8 cellular contexts compared by ENCODE assay signal in the genomic region with DNA sequence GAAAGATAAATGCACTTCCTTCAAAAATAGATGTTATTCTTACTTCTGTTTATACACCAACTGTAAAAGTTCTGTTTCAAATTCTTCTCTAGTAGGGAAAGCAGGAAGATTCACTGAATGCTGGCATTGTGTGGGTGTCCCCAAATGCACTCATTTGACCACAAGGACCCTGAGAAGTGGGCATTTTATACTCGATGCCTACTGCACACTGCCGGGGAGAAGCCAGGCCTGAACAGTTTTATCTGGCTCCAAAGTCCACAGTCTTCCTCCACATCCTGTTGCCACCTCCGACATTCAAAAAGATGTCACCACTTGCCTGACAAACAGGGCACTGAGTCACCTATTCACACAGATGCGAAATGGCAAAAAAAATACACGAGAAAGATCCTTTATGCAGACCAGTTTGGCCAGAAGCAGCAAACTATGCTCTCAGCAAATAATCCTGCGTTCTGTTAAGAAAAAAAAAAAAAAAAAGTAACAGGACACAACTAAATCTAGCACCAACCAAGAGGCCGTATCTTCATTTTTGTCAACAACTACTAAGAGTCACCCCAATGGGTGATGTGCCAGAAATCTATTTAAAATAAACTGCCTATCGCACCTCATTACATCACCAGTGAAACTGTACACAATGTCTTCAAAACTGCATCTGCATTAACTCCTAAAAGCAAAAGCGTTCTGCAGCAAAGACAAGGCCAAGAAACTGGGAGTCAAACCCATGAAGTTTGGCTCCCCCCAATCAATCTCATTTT. TPM values are rescaled to one million over a fixed set of nuclear protein-coding genes. Genes with fewer than 3 reads are reported as not detected.
DNase-seq lines count a peak whose midpoint lies in the region; ATAC-seq, FAIRE-seq and TF ChIP-seq lines count a peak whose summit lies in the region.

No MANE protein-coding gene starts in this region.

- H3K27ac Mint-ChIP-seq in activated naive CD8-positive, alpha-beta T cell treated with anti-CD3 and anti-CD28 coated beads for 36 hours, result peak overlapping the region; percentile 97

- H2AFZ ChIP-seq in keratinocyte (ENCODE audit: control insufficient read depth, low read length), result no peak overlapping the region
- no peak overlapping the region for H2AFZ ChIP-seq in Karpas-422 (ENCODE audit: low read length)

- TF ChIP-seq CTCF in 22Rv1 (IDR thresholded peaks at IDR 0.05), result no peak
- TF ChIP-seq CTCF in NB4 (IDR thresholded peaks at IDR 0.05; ENCODE audit: low read depth, low read length), result no peak
- TF ChIP-seq CTCF in keratinocyte (optimal IDR thresholded peaks at IDR 0.05 in 1 of 3, IDR thresholded peaks at IDR 0.05 in 1 of 3, conservative IDR thresholded peaks at IDR 0.05 in 1 of 3; ENCODE audit: extremely low read depth in 1 of 3, insufficient read depth in 2 of 3, low read length in 3 of 3), result no peak
- no peak for TF ChIP-seq CTCF in stomach (IDR thresholded peaks at IDR 0.05)

- no peaks in the 10 kb centered on the region for H3K9me3 ChIP-seq in keratinocyte (ENCODE audit: control insufficient read depth, low read depth, low read length)
- no peaks in the 10 kb centered on the region for H3K9me3 ChIP-seq in stomach
- no peaks in the 10 kb centered on the region for H3K9me3 ChIP-seq in Karpas-422 (ENCODE audit: low read length)

- H3K4me3 Mint-ChIP-seq in activated naive CD8-positive, alpha-beta T cell treated with anti-CD3 and anti-CD28 coated beads for 36 hours, result peak overlapping the region; percentile 53

- peak overlapping the region; percentile 51 for H3K9ac ChIP-seq in keratinocyte (ENCODE audit: control insufficient read depth, extremely low read depth, insufficient read depth, low read length)
- no peak overlapping the region for H3K9ac ChIP-seq in Karpas-422 (ENCODE audit: low read length)

- TF ChIP-seq POLR2A in NB4 (IDR thresholded peaks at IDR 0.05; ENCODE audit: extremely low read depth, insufficient read length) (no peak), stomach (IDR thresholded peaks at IDR 0.05) (no peak)

- no peaks in the 10 kb centered on the region for H3K9me3 Mint-ChIP-seq in activated naive CD8-positive, alpha-beta T cell treated with anti-CD3 and anti-CD28 coated beads for 36 hours

- peaks cover 60% of the 10 kb centered on the region for H3K4me1 Mint-ChIP-seq in activated naive CD8-positive, alpha-beta T cell treated with anti-CD3 and anti-CD28 coated beads for 36 hours

- TF ChIP-seq EP300 in stomach (IDR thresholded peaks at IDR 0.05), result no peak

- WGBS in stomach, 5 donors, result 13 to 25% (median 17%) methylated on average over 9 of the region's 9 CpGs

- no peaks in the 10 kb centered on the region for H3K9me2 ChIP-seq in Karpas-422 (replicated peaks; ENCODE audit: insufficient read depth, low read length)

- H3K4me3 ChIP-seq in NB4 (ENCODE audit: low read depth, low read length) (no peak overlapping the region), keratinocyte (ENCODE audit: control insufficient read depth in 2 of 3, extremely low read depth in 1 of 3, insufficient read depth in 2 of 3, low read depth in 1 of 3, low read length in 3 of 3) (peak overlapping the region in 1 of 3 experiments; percentile 6), stomach (no peak overlapping the region), Karpas-422 (ENCODE audit: low read length) (no peak overlapping the region)

- no peaks in the 10 kb centered on the region for H3K9me1 ChIP-seq in keratinocyte (ENCODE audit: control insufficient read depth, extremely low read depth, insufficient read depth, low read length)

- intact Hi-C loops in stomach (cut with DNase I; ENCODE audit: low total_unique reads), result no loop called here

- H3K79me2 ChIP-seq in keratinocyte (ENCODE audit: control insufficient read depth, insufficient read depth, low read length) (peaks cover 78% of the 10 kb centered on the region), Karpas-422 (ENCODE audit: low read length) (peaks cover 90% of the 10 kb centered on the region)

- H3K36me3 ChIP-seq in keratinocyte (ENCODE audit: control insufficient read depth in 2 of 2, extremely low read depth in 1 of 2, insufficient read depth in 2 of 2, low read length in 2 of 2) (peaks cover 14 to 31% of the 10 kb centered on the region in 2 experiments), stomach (peaks cover 0 to 8% (median 0%) of the 10 kb centered on the region in 4 donors), Karpas-422 (ENCODE audit: insufficient read depth, low read length) (peaks cover 23% of the 10 kb centered on the region; the same call in 1 of the 2 replicates)

- peaks cover 61% of the 10 kb centered on the region for H3K36me3 Mint-ChIP-seq in activated naive CD8-positive, alpha-beta T cell treated with anti-CD3 and anti-CD28 coated beads for 36 hours

- peak overlapping the region; percentile 100 for H3K27ac ChIP-seq in 22Rv1
- H3K27ac ChIP-seq in keratinocyte (ENCODE audit: control insufficient read depth, insufficient read depth, low read length), result peak overlapping the region; percentile 2
- H3K27ac ChIP-seq in stomach, result peak overlapping the region; percentile 83 to 100 (median 100)
- no peak overlapping the region for H3K27ac ChIP-seq in Karpas-422 (ENCODE audit: low read length)

- H3K27me3 Mint-ChIP-seq in activated naive CD8-positive, alpha-beta T cell treated with anti-CD3 and anti-CD28 coated beads for 36 hours, result no peaks in the 10 kb centered on the region

- no peak for FAIRE-seq in keratinocyte (lab: Jason Lieb, UNC)

- H3K4me2 ChIP-seq in keratinocyte (ENCODE audit: control insufficient read depth, extremely low read depth, insufficient read depth, low read depth, low read length), result peak overlapping the region; percentile 94
- H3K4me2 ChIP-seq in Karpas-422 (ENCODE audit: low read depth, low read length, poor library complexity, severe bottlenecking), result no peak overlapping the region

- no peaks in the 10 kb centered on the region for H3K27me3 ChIP-seq in keratinocyte (ENCODE audit: control insufficient read depth, extremely low read depth, insufficient read depth, low read length)
- H3K27me3 ChIP-seq in stomach, result no peaks in the 10 kb centered on the region
- no peaks in the 10 kb centered on the region for H3K27me3 ChIP-seq in Karpas-422 (ENCODE audit: low read length)

- ATAC-seq in HG02642 (IDR thresholded peaks at IDR 0.05; ENCODE audit: poor library complexity, unreplicated experiment), result no peak

- H4K20me1 ChIP-seq in keratinocyte (ENCODE audit: control insufficient read depth, extremely low read depth, insufficient read depth, low read length) (no peaks in the 10 kb centered on the region), Karpas-422 (ENCODE audit: insufficient read depth, low read depth, low read length) (peaks cover under 1% of the 10 kb centered on the region; the same call in 1 of the 2 replicates)

- peak; percentile 72 for DNase-seq in NB4 (ENCODE audit: low read depth)
- peak; percentile 34 for DNase-seq in activated naive CD8-positive, alpha-beta T cell treated with anti-CD3 and anti-CD28 coated beads for 36 hours
- DNase-seq in keratinocyte (ENCODE audit: low read depth, low spot score), result no peak
- DNase-seq in stomach, result peak; percentile 32
- DNase-seq in NCI-H2196 (lab: John Stamatoyannopoulos, UW; ENCODE audit: unreplicated experiment), result no peak
- DNase-seq in Karpas-422, result no peak

- dilution Hi-C loops in keratinocyte (cut with MboI; ENCODE audit: extremely low pct_ligation_motif_present, low sequenced_read_pairs), result no loop called here

- H3K4me1 ChIP-seq in keratinocyte (ENCODE audit: control insufficient read depth, extremely low read depth, insufficient read depth, low read length) (peaks cover 34% of the 10 kb centered on the region), stomach (peaks cover 42 to 76% (median 58%) of the 10 kb centered on the region in 4 donors), Karpas-422 (ENCODE audit: low read length) (peaks cover 19% of the 10 kb centered on the region)

RNA-seq across cellular contexts. Expression of a gene that starts 6.2 kb away (rescaled TPM):
- total RNA-seq in activated naive CD8-positive, alpha-beta T cell treated with anti-CD3 and anti-CD28 coated beads for 36 hours, result 100 to 1,000 TPM; 103 to 110 TPM
- 2.9 to 12.6 TPM (median 5.6 TPM) in 3 replicates for polyA plus RNA-seq in keratinocyte
- 14.6 TPM for polyA plus RNA-seq in keratinocyte (2011; ENCODE audit: low read depth)
- polyA plus RNA-seq in keratinocyte (2011; cell fraction: cytosol; rRNA removed), result 5.8 and 6.6 TPM in 2 replicates
- 21.0 and 21.7 TPM in 2 replicates for polyA plus RNA-seq in keratinocyte (2011; cell fraction: nucleus; rRNA removed)
- polyA plus RNA-seq in keratinocyte (2012; ENCODE audit: low replicate concordance), result 11.7 and 33.6 TPM in 2 replicates
- 4.5 to 37.4 TPM (median 8.4 TPM) in 3 replicates for polyA minus RNA-seq in keratinocyte
- 13.8 TPM for polyA minus RNA-seq in keratinocyte (2011; cell fraction: cytosol; rRNA and poly(A)+ RNA removed)
- polyA minus RNA-seq in keratinocyte (2011; cell fraction: nucleus; rRNA and poly(A)+ RNA removed), result 13.6 and 27.9 TPM in 2 replicates
- 10 to 100 TPM; 14.7 to 78.5 (median 38.8) TPM for total RNA-seq in stomach
- 1 to 10 TPM; 4.7 to 8.5 (median 5.7) TPM for polyA plus RNA-seq in stomach
- 13.0 and 29.4 TPM in 2 replicates for total RNA-seq in Karpas-422 (2014; rRNA removed; shearing (Covaris generic); ENCODE audit: low replicate concordance)

RNA-seq across cellular contexts. Expression of a gene that starts 23.3 kb away (rescaled TPM):
- total RNA-seq in activated naive CD8-positive, alpha-beta T cell treated with anti-CD3 and anti-CD28 coated beads for 36 hours, result 100 to 1,000 TPM; 141 to 149 TPM
- polyA plus RNA-seq in keratinocyte (58.7 to 107 TPM (median 102 TPM) in 3 replicates), stomach (10 to 100 TPM; 37.8 to 53.9 (median 48.4) TPM)
- polyA plus RNA-seq in keratinocyte (2011; ENCODE audit: low read depth), result 22.6 TPM
- 78.1 and 80.2 TPM in 2 replicates for polyA plus RNA-seq in keratinocyte (2011; cell fraction: cytosol; rRNA removed)
- 51.1 and 61.4 TPM in 2 replicates for polyA plus RNA-seq in keratinocyte (2011; cell fraction: nucleus; rRNA removed)
- polyA plus RNA-seq in keratinocyte (2012; ENCODE audit: low replicate concordance), result 47.7 and 86.4 TPM in 2 replicates
- polyA minus RNA-seq in keratinocyte, result 41.4 to 55.0 TPM (median 42.4 TPM) in 3 replicates
- polyA minus RNA-seq in keratinocyte (2011; cell fraction: cytosol; rRNA and poly(A)+ RNA removed), result 32.4 TPM
- 11.6 and 20.2 TPM in 2 replicates for polyA minus RNA-seq in keratinocyte (2011; cell fraction: nucleus; rRNA and poly(A)+ RNA removed)
- 100 to 1,000 TPM in 1 of 5 donors, 10 to 100 TPM in 4; 16.2 to 373 (median 38.7) TPM for total RNA-seq in stomach
- total RNA-seq in Karpas-422 (2014; rRNA removed; shearing (Covaris generic); ENCODE audit: low replicate concordance), result 47.5 and 83.0 TPM in 2 replicates

RNA-seq across cellular contexts. Expression of a gene that starts 59.0 kb away (rescaled TPM):
- total RNA-seq in activated naive CD8-positive, alpha-beta T cell treated with anti-CD3 and anti-CD28 coated beads for 36 hours, result 10 to 100 TPM; 48.9 to 49.2 TPM
- polyA plus RNA-seq in keratinocyte, result 11.1 to 19.9 TPM (median 11.5 TPM) in 3 replicates
- polyA plus RNA-seq in keratinocyte (2011; ENCODE audit: low read depth), result 0.42 TPM
- polyA plus RNA-seq in keratinocyte (2011; cell fraction: cytosol; rRNA removed), result 4.4 and 26.3 TPM in 2 replicates
- 5.1 and 8.9 TPM in 2 replicates for polyA plus RNA-seq in keratinocyte (2011; cell fraction: nucleus; rRNA removed)
- polyA plus RNA-seq in keratinocyte (2012; ENCODE audit: low replicate concordance), result 8.8 and 35.2 TPM in 2 replicates
- 0.99 to 5.4 TPM (median 1.5 TPM) in 3 replicates for polyA minus RNA-seq in keratinocyte
- polyA minus RNA-seq in keratinocyte (2011; cell fraction: cytosol; rRNA and poly(A)+ RNA removed), result 51.8 TPM
- polyA minus RNA-seq in keratinocyte (2011; cell fraction: nucleus; rRNA and poly(A)+ RNA removed), result 5.1 and 8.3 TPM in 2 replicates
- 100 to 1,000 TPM in 1 of 5 donors, 10 to 100 TPM in 2, 1 to 10 TPM in 1, not detected in 1; 7.0 to 232 (median 23.9) TPM for total RNA-seq in stomach
- 10 to 100 TPM in 2 of 3 donors, 1 to 10 TPM in 1; 5.4 to 76.1 (median 59.0) TPM for polyA plus RNA-seq in stomach
- total RNA-seq in Karpas-422 (2014; rRNA removed; shearing (Covaris generic); ENCODE audit: low replicate concordance), result 35.8 and 67.5 TPM in 2 replicates

Comparison
In these comparisons a context has a peak if more than half of its experiments do, and no peak if none do; other contexts are left out.
1. DNase-seq: peak in NB4 (single experiment), activated naive CD8-positive, alpha-beta T cell treated with anti-CD3 and anti-CD28 coated beads for 36 hours (single experiment) and stomach (single experiment); none in keratinocyte (single experiment), NCI-H2196 (single experiment) and Karpas-422 (single experiment).